ENCODE assay signal across 19 cellular contexts in the genomic region with DNA sequence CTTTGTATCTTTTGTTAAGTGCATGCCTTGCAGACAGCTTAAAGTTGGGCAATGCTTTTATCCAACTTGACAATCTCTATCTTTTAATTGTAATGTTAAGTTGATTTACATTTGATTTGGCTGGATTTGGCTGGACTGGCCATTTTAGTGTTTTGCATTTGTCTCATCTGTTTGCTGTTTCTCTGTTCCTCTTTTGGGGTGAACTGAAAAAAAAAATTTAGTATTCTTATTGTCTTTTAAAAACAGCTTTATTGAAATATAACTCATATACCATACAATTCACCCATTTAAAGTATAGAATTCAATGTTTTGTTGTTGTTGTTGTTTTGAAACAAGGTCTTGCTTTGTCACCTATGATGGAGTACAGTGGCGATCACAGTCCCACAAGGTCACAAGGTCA. TPM values are rescaled to one million over a fixed set of nuclear protein-coding genes. Genes with fewer than 3 reads are reported as not detected.
DNase-seq lines count a peak whose midpoint lies in the region; ATAC-seq, FAIRE-seq and TF ChIP-seq lines count a peak whose summit lies in the region.
"Had no signal": no experiment of that assay in that cellular context is flagged by ENCODE, and none has a peak within 500 bp of the region (broad histone marks: within the 10 kb centered on the region; RNA-seq: fewer than 3 reads in every experiment).

No MANE protein-coding gene starts in this region.

- H3K27ac Mint-ChIP-seq in stimulated activated naive B cell treated with anti-CD40 and anti-IgM and Interleukin-4, amounts not matched to agents 10 μg/mL and 1 μg/mL and 100 μg/mL, for 72 hours = peak overlapping the region; percentile 78
- H3K27ac Mint-ChIP-seq: H9, IgD-negative memory B cell had no signal

- H3F3A ChIP-seq in SU-DHL-6 (ENCODE audit: insufficient read depth) = 0 out of 2 replicates have a peak, but pooled peaks cover 9% of the 10 kb centered on the region

- H3K9me1 ChIP-seq in K562 (ENCODE audit: control insufficient read depth, insufficient read depth, low read length) = no peaks in the 10 kb centered on the region

- no peak overlapping the region for H3K9ac ChIP-seq in SU-DHL-6 (ENCODE audit: low read length)
- H3K9ac ChIP-seq in K562 (ENCODE audit: insufficient read depth in 1 of 2, low read depth in 2 of 2, low read length in 2 of 2) = no peak overlapping the region

- no peak for TF ChIP-seq CTCF in SU-DHL-6 (IDR thresholded peaks at IDR 0.05; ENCODE audit: insufficient read depth, low read length, poor library complexity, severe bottlenecking)
- TF ChIP-seq CTCF in K562 (IDR thresholded peaks at IDR 0.05 in 2 of 3, conservative IDR thresholded peaks at IDR 0.05 in 1 of 3; ENCODE audit: insufficient read depth in 2 of 3, low read depth in 1 of 3, low read length in 3 of 3) = no peak
- TF ChIP-seq CTCF in Peyer's patch (IDR thresholded peaks at IDR 0.05) = no peak

- H3K27me3 Mint-ChIP-seq in stimulated activated naive B cell treated with anti-CD40 and anti-IgM and Interleukin-4, amounts not matched to agents 10 μg/mL and 1 μg/mL and 100 μg/mL, for 72 hours = no peaks in the 10 kb centered on the region
- H3K27me3 Mint-ChIP-seq: CD4-positive, CD25-positive, alpha-beta regulatory T cell; IgD-negative memory B cell had no signal

- H3K27ac ChIP-seq in SU-DHL-6 (ENCODE audit: low read depth, low read length) (peak overlapping the region; percentile 16; the same call in 1 of the 2 replicates), K562 (ENCODE audit: extremely low read depth, low read depth, low read length) (no peak overlapping the region), Peyer's patch (no peak overlapping the region)

- H3K36me3 Mint-ChIP-seq in stimulated activated naive B cell treated with anti-CD40 and anti-IgM and Interleukin-4, amounts not matched to agents 10 μg/mL and 1 μg/mL and 100 μg/mL, for 72 hours = peaks cover 35 to 44% of the 10 kb centered on the region in 2 donors

- H3K79me2 ChIP-seq in SU-DHL-6 (ENCODE audit: insufficient read depth, low read length) = peaks cover 100% of the 10 kb centered on the region
- no peaks in the 10 kb centered on the region for H3K79me2 ChIP-seq in K562 (ENCODE audit: control insufficient read depth, insufficient read depth, low read length)

- BruUV-seq in K562 (replicated peaks; lab: Mats Ljungman, UMichigan) = no TSS peak

- peaks cover 8% of the 10 kb centered on the region for H4K20me1 ChIP-seq in SU-DHL-6 (ENCODE audit: low read depth, low read length)
- H4K20me1 ChIP-seq in K562 (replicated peaks; ENCODE audit: control insufficient read depth, insufficient read depth, low read length) = no peaks in the 10 kb centered on the region

- H3K4me1 ChIP-seq in K562 (replicated peaks in 1 of 2; ENCODE audit: control insufficient read depth in 2 of 2, insufficient read depth in 2 of 2, low read length in 2 of 2) = peaks cover 3 to 15% of the 10 kb centered on the region in 2 experiments; a peak in 3 of 5 replicates
- no peaks in the 10 kb centered on the region for H3K4me1 ChIP-seq in Peyer's patch
- H3K4me1 ChIP-seq: BE2C had no signal

- H3K4me3 Mint-ChIP-seq in stimulated activated naive B cell treated with anti-CD40 and anti-IgM and Interleukin-4, amounts not matched to agents 10 μg/mL and 1 μg/mL and 100 μg/mL, for 72 hours = no peak overlapping the region
- H3K4me3 Mint-ChIP-seq: CD4-positive, CD25-positive, alpha-beta regulatory T cell; CD8-positive, alpha-beta memory T cell; H9 had no signal

- no peaks in the 10 kb centered on the region for H3K9me3 ChIP-seq in SU-DHL-6 (ENCODE audit: insufficient read depth, low read length)
- H3K9me3 ChIP-seq in K562 (replicated peaks; ENCODE audit: control insufficient read depth, insufficient read depth, low read depth, low read length) = no peaks in the 10 kb centered on the region
- H3K9me3 ChIP-seq in Peyer's patch = no peaks in the 10 kb centered on the region
- H3K9me3 ChIP-seq: BE2C had no signal

- POLR2A ChIA-PET in K562 (lab: Yijun Ruan, JAX) = interaction anchor here (1.0 to 1.1 kb wide), 2 partner anchors 13 to 25 kb away, joined by 3 to 4 read pairs; no protein-coding TSS in a partner anchor

- no peak for TF ChIP-seq EP300 in K562 (IDR thresholded peaks at IDR 0.05; ENCODE audit: low read length)

- H3K27me3 ChIP-seq in SU-DHL-6 (ENCODE audit: low read length) (no peaks in the 10 kb centered on the region), K562 (ENCODE audit: control insufficient read depth in 2 of 2, insufficient read depth in 2 of 2, low read length in 2 of 2) (no peaks in the 10 kb centered on the region), Peyer's patch (no peaks in the 10 kb centered on the region)
- H3K27me3 ChIP-seq: BE2C had no signal

- CTCF ChIA-PET in K562 (lab: Yijun Ruan, JAX; ENCODE audit: low intra/inter-chr PET ratio) = no interaction called here

- TF ChIP-seq POLR2A in GM12891 (IDR thresholded peaks at IDR 0.05; ENCODE audit: low read depth, low read length) (no peak), K562 (conservative IDR thresholded peaks at IDR 0.05) (no peak), Peyer's patch (IDR thresholded peaks at IDR 0.05) (no peak)

- in situ Hi-C loops in K562 (cut with MboI) = no loop called here

- H2AFZ ChIP-seq in SU-DHL-6 (ENCODE audit: low read depth, low read length, severe bottlenecking) (no peak overlapping the region), K562 (ENCODE audit: low read depth, low read length) (no peak overlapping the region)

- no peak for ATAC-seq in K562
- peak in 1 of 2 donors; percentile 35 for ATAC-seq in stimulated activated naive B cell treated with anti-CD40 and anti-IgM and Interleukin-4, amounts not matched to agents 10 μg/mL and 1 μg/mL and 100 μg/mL, for 72 hours (replicated peaks)
- no peak for ATAC-seq in HG03025 (IDR thresholded peaks at IDR 0.05; ENCODE audit: low FRiP score, unreplicated experiment)
- ATAC-seq: HepG2 had no signal

- H3K36me3 ChIP-seq in SU-DHL-6 (ENCODE audit: low read length) (peaks cover 4% of the 10 kb centered on the region; the same call in 1 of the 2 replicates), K562 (ENCODE audit: control insufficient read depth, insufficient read depth, low read length) (no peaks in the 10 kb centered on the region), Peyer's patch (no peaks in the 10 kb centered on the region)
- H3K36me3 ChIP-seq: BE2C had no signal

- TF ChIP-seq RAD21 in K562 (CRISPR knock-in tag; conservative IDR thresholded peaks at IDR 0.05 in 1 of 2, IDR thresholded peaks at IDR 0.05 in 1 of 2) = no peak

- no peak for DNase-seq in GM12891 (ENCODE audit: insufficient read length, low spot score)
- DNase-seq in K562 (ENCODE audit: extremely low read depth in 1 of 4, low spot score in 3 of 4) = no peak
- DNase-seq in stimulated activated naive B cell treated with anti-CD40 and anti-IgM and Interleukin-4, amounts not matched to agents 10 μg/mL and 1 μg/mL and 100 μg/mL, for 72 hours = no peak
- DNase-seq in Peyer's patch = no peak
- DNase-seq in NCI-H2107 treated with DMSO at 0.1 percent for 48 hours (lab: John Stamatoyannopoulos, UW; ENCODE audit: unreplicated experiment) = no peak
- DNase-seq: BE2C; C1 segment of cervical spinal cord; CD4-positive, CD25-positive, alpha-beta regulatory T cell; CD8-positive, alpha-beta memory T cell; COR-L47; DMS 273 treated with DMSO at 0.1 percent for 48 hours; DMS53; DND-41; H9 had no signal

- intact Hi-C loops in K562 (cut with micrococcal nuclease) = no loop called here

- FAIRE-seq in GM12891 (lab: Jason Lieb, UNC) (no peak), K562 (lab: Jason Lieb, UNC) (no peak)
- FAIRE-seq: H1, HepG2 had no signal

- 43% methylated on average over 1 of the region's 1 CpG for WGBS in K562 (ENCODE audit: insufficient coverage, low coverage, missing lambda C conversion rate)

- H3K4me2 ChIP-seq in SU-DHL-6 (ENCODE audit: low read depth, low read length, poor library complexity, severe bottlenecking) (no peak overlapping the region), K562 (ENCODE audit: insufficient read depth, low read length) (no peak overlapping the region)

- peaks cover 0 to 1% of the 10 kb centered on the region in 2 donors for H3K9me3 Mint-ChIP-seq in stimulated activated naive B cell treated with anti-CD40 and anti-IgM and Interleukin-4, amounts not matched to agents 10 μg/mL and 1 μg/mL and 100 μg/mL, for 72 hours
- H3K9me3 Mint-ChIP-seq: CD4-positive, CD25-positive, alpha-beta regulatory T cell; CD8-positive, alpha-beta memory T cell; H9; IgD-negative memory B cell had no signal

- peaks cover 40 to 80% of the 10 kb centered on the region in 2 donors for H3K4me1 Mint-ChIP-seq in stimulated activated naive B cell treated with anti-CD40 and anti-IgM and Interleukin-4, amounts not matched to agents 10 μg/mL and 1 μg/mL and 100 μg/mL, for 72 hours

- H3K4me3 ChIP-seq in SU-DHL-6 (ENCODE audit: insufficient read depth, low read length, poor library complexity, severe bottlenecking) (no peak overlapping the region), K562 (no peak overlapping the region), Peyer's patch (no peak overlapping the region)

- H3K9me2 ChIP-seq in SU-DHL-6 (replicated peaks; ENCODE audit: insufficient read depth, low read length) = no peaks in the 10 kb centered on the region

TF ChIP-seq in GM12891, 5 proteins besides CTCF, POLR2A, EP300 and RAD21:
- TF ChIP-seq SPI1 (IDR thresholded peaks at IDR 0.05; ENCODE audit: low read depth, low read length) (peak; percentile 83), PAX5 (IDR thresholded peaks at IDR 0.05; ENCODE audit: insufficient read depth, low read length, severe bottlenecking) (no peak)

TF ChIP-seq in K562, 482 proteins besides CTCF, POLR2A, EP300 and RAD21 (continues in another document):
- TF ChIP-seq ESRRA (IDR thresholded peaks at IDR 0.05; ENCODE audit: borderline replicate concordance, low read depth) = 0 out of 2 replicates have a peak, but pooled peaks have one; percentile 15

RNA-seq across cellular contexts. Expression of gene DIPK1A, which starts 34.4 kb away (rescaled TPM):
- 1.7 TPM for polyA plus RNA-seq in GM12891 (2012; ENCODE audit: low read depth, missing spikeins)
- total RNA-seq in K562 (2011; cell fraction: chromatin; rRNA removed; ENCODE audit: low replicate concordance) = 2.0 and 4.2 TPM in 2 replicates
- total RNA-seq in K562 (2011; cell fraction: nucleolus; rRNA removed) = 1.5 and 1.7 TPM in 2 replicates
- 3.3 and 4.8 TPM in 2 replicates for total RNA-seq in K562 (2011; cell fraction: nucleoplasm; rRNA removed)
- total RNA-seq in K562 (2014; rRNA removed) (0.54 and 0.69 TPM in 2 replicates), K562 (2014; rRNA removed; fragmentation: Illumina TruSeq; extraction: Trizol) (1.3 and 1.9 TPM in 2 replicates), K562 (2015; rRNA removed; fragmentation: Illumina TruSeq; extraction: Trizol) (1.1 and 1.2 TPM in 2 replicates), K562 (2021) (1.3 TPM in 2 replicates), Peyer's patch (10 to 100 TPM in 1 of 4 donors, 1 to 10 TPM in 3; 5.1 to 12.4 (median 7.8) TPM)
- polyA plus RNA-seq in K562 (2011; rRNA removed) (1.4 and 2.0 TPM in 2 replicates), K562 (2014; fragmentation: Illumina TruSeq; extraction: Trizol) (1.5 TPM in 2 replicates), K562 (2014; fragmentation: Nextera tagmentation; extraction: Ambion mirVana) (1 to 10 TPM; 2.4 to 2.5 TPM), K562 (2014; rRNA removed) (0.65 and 0.91 TPM in 2 replicates)
- polyA plus RNA-seq in K562 (2011; cell fraction: cytosol; rRNA removed) = 0.19 and 0.84 TPM in 2 replicates
- 0.51 TPM in 2 replicates for polyA plus RNA-seq in K562 (2011; cell fraction: nucleus; rRNA removed)
- polyA plus RNA-seq in K562 (2012) = 2.6 and 3.5 TPM in 2 replicates
- polyA minus RNA-seq in K562 (2011; rRNA and poly(A)+ RNA removed) = 2.1 and 2.7 TPM in 2 replicates
- 0.73 and 0.76 TPM in 2 replicates for polyA minus RNA-seq in K562 (2011; cell fraction: cytosol; rRNA and poly(A)+ RNA removed)
- polyA minus RNA-seq in K562 (2011; cell fraction: nucleus; rRNA and poly(A)+ RNA removed) = 0.56 and 0.67 TPM in 2 replicates
